ENCODE assay signal across 26 cellular contexts in the genomic region with DNA sequence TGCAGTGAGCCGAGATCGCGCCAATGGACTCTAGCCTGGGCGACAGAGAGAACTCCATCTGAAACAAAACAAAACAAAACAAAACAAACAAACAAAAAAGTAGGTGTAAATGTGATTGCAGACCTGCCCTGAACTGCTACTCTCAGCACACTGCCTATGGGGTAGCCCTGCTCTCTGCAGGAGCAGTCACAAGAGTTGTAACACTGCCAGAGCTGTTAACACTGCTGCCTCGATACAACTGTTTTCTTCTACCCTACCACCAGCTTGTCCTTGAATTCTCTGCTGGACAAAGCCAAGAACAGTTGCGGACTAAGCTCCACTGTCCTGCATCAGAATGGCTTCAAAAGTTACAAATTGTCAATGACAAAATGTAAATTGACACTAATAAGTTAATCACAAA.
"Had no signal": no experiment of that assay in that cellular context is flagged by ENCODE, and none has a peak within 500 bp of the region (broad histone marks: within the 10 kb centered on the region; RNA-seq: fewer than 3 reads in every experiment).

No MANE protein-coding gene starts in this region.

- H3K4me1 ChIP-seq: colonic mucosa, esophagus squamous epithelium, gastroesophageal sphincter, heart right ventricle, neural progenitor cell, suprapubic skin, upper lobe of left lung had no signal

- H3K4me3 ChIP-seq: ascending aorta, colonic mucosa, esophagus squamous epithelium, gastroesophageal sphincter, heart right ventricle, neural progenitor cell, suprapubic skin, upper lobe of left lung had no signal

- H3K4me1 Mint-ChIP-seq: activated CD4-positive, alpha-beta T cell treated with anti-CD3 and anti-CD28 coated beads for 36 hours; activated T-helper 17 cell treated with anti-CD3 and anti-CD28 coated beads, Interleukin-2, amount 50 U/mL, for 72 hours; central memory CD8-positive, alpha-beta T cell; neural progenitor cell had no signal

- DNase-seq: activated B cell treated with CpG ODN at 0.5 μM for 24 hours; activated CD4-positive, alpha-beta T cell treated with anti-CD3 and anti-CD28 coated beads for 36 hours; activated CD4-positive, alpha-beta T cell treated with anti-CD3 and anti-CD28 coated beads, Interleukin-2, amount 50 U/mL, for 4 hours; activated CD8-positive, alpha-beta memory T cell treated with anti-CD3 and anti-CD28 coated beads for 24 hours; activated CD8-positive, alpha-beta memory T cell treated with anti-CD3 and anti-CD28 coated beads, Interleukin-2, amount 50 U/mL, for 4 hours; activated T-cell treated with anti-CD3 and anti-CD28 coated beads, Interleukin-2, amount 50 U/mL, for 24 hours; brain microvascular endothelial cell; colonic mucosa; endodermal cell; esophagus squamous epithelium; heart right ventricle; islet precursor cell; left colon; naive thymus-derived CD4-positive, alpha-beta T cell; stimulated activated CD4-positive, alpha-beta T cell treated with anti-CD3 and anti-CD28 coated beads, Interleukin-4, amount 100 ng/mL, for 4 hours; T-helper 9 cell had no signal

- H3K36me3 ChIP-seq: ascending aorta, brain microvascular endothelial cell, colonic mucosa, esophagus squamous epithelium, gastroesophageal sphincter, heart right ventricle, neural progenitor cell, suprapubic skin, upper lobe of left lung had no signal

- H3K4me2 ChIP-seq: neural progenitor cell had no signal

- H3K27ac ChIP-seq: ascending aorta, brain microvascular endothelial cell, colonic mucosa, esophagus squamous epithelium, gastroesophageal sphincter, heart right ventricle, neural progenitor cell, suprapubic skin, upper lobe of left lung had no signal

- H3K4me3 Mint-ChIP-seq: activated B cell treated with CpG ODN at 0.5 μM for 24 hours; activated CD4-positive, alpha-beta T cell treated with anti-CD3 and anti-CD28 coated beads for 36 hours; activated T-cell treated with anti-CD3 and anti-CD28 coated beads, Interleukin-2, amount 50 U/mL, for 24 hours; activated T-helper 17 cell treated with anti-CD3 and anti-CD28 coated beads, Interleukin-2, amount 50 U/mL, for 72 hours; central memory CD8-positive, alpha-beta T cell; endodermal cell; naive thymus-derived CD4-positive, alpha-beta T cell; neural progenitor cell; stimulated activated naive CD8-positive, alpha-beta T cell treated with anti-CD3 and anti-CD28 coated beads, Interleukin-15, Interleukin-2, amounts not matched to agents 100 ng/mL and 50 ng/mL, for 24 hours had no signal

- H3K36me3 Mint-ChIP-seq: activated naive CD4-positive, alpha-beta T cell treated with anti-CD3 and anti-CD28 coated beads, Interleukin-2, amount 50 U/mL, for 72 hours; naive thymus-derived CD4-positive, alpha-beta T cell; neural progenitor cell had no signal

- H3K27me3 Mint-ChIP-seq: activated B cell treated with CpG ODN at 0.5 μM for 24 hours; activated T-cell treated with anti-CD3 and anti-CD28 coated beads, Interleukin-2, amount 50 U/mL, for 24 hours; activated T-helper 17 cell treated with anti-CD3 and anti-CD28 coated beads, Interleukin-2, amount 50 U/mL, for 72 hours; central memory CD8-positive, alpha-beta T cell; naive thymus-derived CD4-positive, alpha-beta T cell; progenitor cell of endocrine pancreas; stimulated activated naive CD8-positive, alpha-beta T cell treated with anti-CD3 and anti-CD28 coated beads, Interleukin-15, Interleukin-2, amounts not matched to agents 100 ng/mL and 50 ng/mL, for 24 hours had no signal

- H3K27me3 ChIP-seq: ascending aorta, brain microvascular endothelial cell, colonic mucosa, esophagus squamous epithelium, gastroesophageal sphincter, heart right ventricle, neural progenitor cell, suprapubic skin, upper lobe of left lung had no signal

- H3K9me3 Mint-ChIP-seq: activated naive CD4-positive, alpha-beta T cell treated with anti-CD3 and anti-CD28 coated beads, Interleukin-2, amount 50 U/mL, for 72 hours; activated T-cell treated with anti-CD3 and anti-CD28 coated beads, Interleukin-2, amount 50 U/mL, for 24 hours; activated T-helper 17 cell treated with anti-CD3 and anti-CD28 coated beads, Interleukin-2, amount 50 U/mL, for 72 hours; central memory CD8-positive, alpha-beta T cell; stimulated activated naive CD8-positive, alpha-beta T cell treated with anti-CD3 and anti-CD28 coated beads, Interleukin-15, Interleukin-2, amounts not matched to agents 100 ng/mL and 50 ng/mL, for 24 hours had no signal

- H3K9me3 ChIP-seq: ascending aorta, colonic mucosa, esophagus squamous epithelium, gastroesophageal sphincter, suprapubic skin, upper lobe of left lung had no signal

- ATAC-seq: activated CD4-positive, alpha-beta T cell treated with anti-CD3 and anti-CD28 coated beads for 36 hours; activated naive CD4-positive, alpha-beta T cell treated with anti-CD3 and anti-CD28 coated beads, Interleukin-2, amount 50 U/mL, for 72 hours; activated T-helper 17 cell treated with anti-CD3 and anti-CD28 coated beads, Interleukin-2, amount 50 U/mL, for 72 hours; gastroesophageal sphincter; heart right ventricle; left colon; naive thymus-derived CD4-positive, alpha-beta T cell had no signal

- H3K27ac Mint-ChIP-seq: activated B cell treated with CpG ODN at 0.5 μM for 24 hours; activated CD4-positive, alpha-beta T cell treated with anti-CD3 and anti-CD28 coated beads for 36 hours; activated naive CD4-positive, alpha-beta T cell treated with anti-CD3 and anti-CD28 coated beads, Interleukin-2, amount 50 U/mL, for 72 hours; activated T-cell treated with anti-CD3 and anti-CD28 coated beads, Interleukin-2, amount 50 U/mL, for 24 hours; activated T-helper 17 cell treated with anti-CD3 and anti-CD28 coated beads, Interleukin-2, amount 50 U/mL, for 72 hours; endodermal cell; naive thymus-derived CD4-positive, alpha-beta T cell; neural progenitor cell; progenitor cell of endocrine pancreas; stimulated activated naive CD8-positive, alpha-beta T cell treated with anti-CD3 and anti-CD28 coated beads, Interleukin-15, Interleukin-2, amounts not matched to agents 100 ng/mL and 50 ng/mL, for 24 hours had no signal

- H2AFZ ChIP-seq: neural progenitor cell had no signal
